ENCODE assay signal across 9 cellular contexts in the genomic region with DNA sequence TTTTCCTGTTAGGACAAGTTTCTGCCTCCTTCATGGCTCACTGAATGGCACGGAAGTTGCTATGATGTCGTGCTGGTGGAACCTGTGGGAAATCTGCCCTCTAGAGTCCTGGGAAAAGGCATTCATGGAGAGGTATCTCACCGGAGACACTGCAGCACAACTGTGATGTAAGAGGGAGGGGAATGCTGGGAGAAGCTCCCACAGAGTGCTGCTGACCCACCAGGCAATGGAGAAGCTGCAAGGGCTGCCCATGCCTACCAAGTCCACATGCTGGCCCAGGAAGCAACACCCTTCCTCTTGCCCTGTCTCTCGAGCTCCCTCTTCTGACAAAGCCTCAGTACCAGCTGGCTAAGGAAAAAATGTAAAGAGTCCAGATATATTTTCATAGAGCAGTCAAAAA. TPM values are rescaled to one million over a fixed set of nuclear protein-coding genes. Genes with fewer than 3 reads are reported as not detected.
DNase-seq lines count a peak whose midpoint lies in the region; ATAC-seq, FAIRE-seq and TF ChIP-seq lines count a peak whose summit lies in the region.
"Had no signal": no experiment of that assay in that cellular context is flagged by ENCODE, and none has a peak within 500 bp of the region (broad histone marks: within the 10 kb centered on the region; RNA-seq: fewer than 3 reads in every experiment).

No MANE protein-coding gene starts in this region.

- DNase-seq in A172 (ENCODE audit: low spot score) (peak; percentile 13), fibroblast of the conjunctiva (ENCODE audit: low read depth) (peak; percentile 22), HTR-8/SVneo (ENCODE audit: insufficient read length, low spot score) (no peak), T-cell (no peak), NCI-H1694 (lab: John Stamatoyannopoulos, UW) (no peak)
- DNase-seq: DND-41 had no signal

- POLR2A ChIA-PET in T-cell (lab: Charles Lee), result no interaction called here

- peaks cover 40% of the 10 kb centered on the region for H3K36me3 ChIP-seq in SU-DHL-6 (ENCODE audit: low read length)

- H3K9ac ChIP-seq in SU-DHL-6 (ENCODE audit: low read length), result no peak overlapping the region

- H3F3A ChIP-seq in SU-DHL-6 (ENCODE audit: insufficient read depth), result no peaks in the 10 kb centered on the region

- FAIRE-seq in HTR-8/SVneo (lab: Jason Lieb, UNC), result no peak

- no peaks in the 10 kb centered on the region for H3K4me1 Mint-ChIP-seq in T-cell

- H3K9me2 ChIP-seq in SU-DHL-6 (replicated peaks; ENCODE audit: insufficient read depth, low read length), result no peaks in the 10 kb centered on the region

- CTCF ChIA-PET in T-cell (lab: Charles Lee), result no interaction called here

- no peak overlapping the region for H3K4me3 ChIP-seq in SU-DHL-6 (ENCODE audit: insufficient read depth, low read length, poor library complexity, severe bottlenecking)

- no peaks in the 10 kb centered on the region for H3K9me3 ChIP-seq in SU-DHL-6 (ENCODE audit: insufficient read depth, low read length)

- H3K9me3 Mint-ChIP-seq in T-cell, result no peaks in the 10 kb centered on the region

- H4K20me1 ChIP-seq in SU-DHL-6 (ENCODE audit: low read depth, low read length), result no peaks in the 10 kb centered on the region

- H3K27ac ChIP-seq in SU-DHL-6 (ENCODE audit: low read depth, low read length), result no peak overlapping the region

- H3K79me2 ChIP-seq in SU-DHL-6 (ENCODE audit: insufficient read depth, low read length), result no peaks in the 10 kb centered on the region

- no peaks in the 10 kb centered on the region for H3K27me3 ChIP-seq in SU-DHL-6 (ENCODE audit: low read length)

- H3K27me3 Mint-ChIP-seq in T-cell, result no peaks in the 10 kb centered on the region

- peaks cover 73% of the 10 kb centered on the region for H3K36me3 Mint-ChIP-seq in T-cell

- no peak overlapping the region for H3K4me3 Mint-ChIP-seq in T-cell

- TF ChIP-seq CTCF in GM12874 (IDR thresholded peaks at IDR 0.05; ENCODE audit: insufficient read depth, low read depth, low read length) (peak; percentile 22; the same call in 1 of the 2 replicates), SU-DHL-6 (IDR thresholded peaks at IDR 0.05; ENCODE audit: insufficient read depth, low read length, poor library complexity, severe bottlenecking) (peak; percentile 21)

- H3K4me2 ChIP-seq in SU-DHL-6 (ENCODE audit: low read depth, low read length, poor library complexity, severe bottlenecking), result no peak overlapping the region

- no peak overlapping the region for H3K27ac Mint-ChIP-seq in T-cell

- ATAC-seq in T-cell (replicated peaks in 1 of 4) (no peak), GM18867 (IDR thresholded peaks at IDR 0.05; ENCODE audit: unreplicated experiment) (no peak)

- H2AFZ ChIP-seq in SU-DHL-6 (ENCODE audit: low read depth, low read length, severe bottlenecking), result no peak overlapping the region

RNA-seq across cellular contexts. Expression of a gene that starts 45.2 kb away (rescaled TPM):
- total RNA-seq in A172 (2014; rRNA removed; shearing (Covaris generic)), result 0.05 TPM in 1 of 2 replicates, not detected in the other
- total RNA-seq in T-cell, result 1 to 10 TPM in 1 of 5 donors, under 1 TPM in 3, not detected in 1; 0.36 to 4.2 (median 0.62) TPM

Comparison
In these comparisons a context has a peak if more than half of its experiments do, and no peak if none do; other contexts are left out.
1. DNase-seq: peak in A172 (single experiment) and fibroblast of the conjunctiva (single experiment); none in HTR-8/SVneo (single experiment), T-cell (0 of 34) and NCI-H1694 (single experiment).